In genomic region chr5:58156977-58157701, GRCh38 we compare ENCODE assay signal across 11 cellular contexts.
DNase-seq lines count a peak whose midpoint lies in the region; ATAC-seq and TF ChIP-seq lines count a peak whose summit lies in the region.
"Had no signal": no experiment of that assay in that cellular context is flagged by ENCODE, and none has a peak within 500 bp of the region (broad histone marks: within the 10 kb centered on the region; RNA-seq: fewer than 3 reads in every experiment).

No MANE protein-coding gene starts in this region.

- H2BK5ac ChIP-seq in trophoblast cell (ENCODE audit: low read depth, low read length, poor library complexity) = no peak overlapping the region

- H3K4ac ChIP-seq in trophoblast cell (ENCODE audit: low read depth, low read length) = no peak overlapping the region

- H3K36me3 ChIP-seq in trophoblast cell (ENCODE audit: control insufficient read depth in 1 of 2, insufficient read depth in 2 of 2, low read length in 2 of 2) = no peaks in the 10 kb centered on the region

- H2AFZ ChIP-seq in trophoblast cell (ENCODE audit: insufficient read depth, low read length, poor library complexity) = no peak overlapping the region

- H3K14ac ChIP-seq in trophoblast cell (ENCODE audit: low read length) = no peak overlapping the region

- TF ChIP-seq CTCF in dorsolateral prefrontal cortex (IDR thresholded peaks at IDR 0.05 in 54 of 56, conservative IDR thresholded peaks at IDR 0.05 in 2 of 56; ENCODE audit: low read depth in 1 of 56, partially characterized antibody in 56 of 56) (no peak), GM20000 (IDR thresholded peaks at IDR 0.05; ENCODE audit: extremely low read depth, missing control alignments) (no peak)

- DNase-seq in dorsolateral prefrontal cortex = peak in 9 of 10 donors; percentile 7 to 81 (median 66)
- peak; percentile 61 to 66 for DNase-seq in trophoblast cell
- DNase-seq in GDM1 (lab: John Stamatoyannopoulos, UW) = no peak
- DNase-seq in NCI-H128 (lab: John Stamatoyannopoulos, UW; ENCODE audit: unreplicated experiment) = no peak
- no peak for DNase-seq in NCI-H526 (lab: John Stamatoyannopoulos, UW)
- DNase-seq in GM20000 (ENCODE audit: low spot score) = no peak
- DNase-seq: activated CD4-positive, alpha-beta T cell treated with anti-CD3 and anti-CD28 coated beads, Interleukin-2, amount 50 U/mL, for 1 hour; immature natural killer cell; substantia nigra had no signal

- no peak overlapping the region for H3K23ac ChIP-seq in trophoblast cell (ENCODE audit: low read length)

- no peak overlapping the region for H4K12ac ChIP-seq in trophoblast cell (ENCODE audit: low read depth, low read length)

- ATAC-seq in GM19328 (IDR thresholded peaks at IDR 0.05; ENCODE audit: unreplicated experiment) (peak; percentile 61), HG03565 (IDR thresholded peaks at IDR 0.05; ENCODE audit: unreplicated experiment) (peak; percentile 71)

- H3K27me3 ChIP-seq in dorsolateral prefrontal cortex = no peaks in the 10 kb centered on the region
- no peaks in the 10 kb centered on the region for H3K27me3 ChIP-seq in trophoblast cell (ENCODE audit: insufficient read depth, low read length)

- H3K9me3 ChIP-seq in trophoblast cell (ENCODE audit: insufficient read depth, low read depth, low read length) = peaks cover 3% of the 10 kb centered on the region

- H2BK120ac ChIP-seq in trophoblast cell (ENCODE audit: insufficient read depth, low read length, poor library complexity) = no peak overlapping the region

- peak overlapping the region in 1 of 59 donors; percentile 3 for H3K4me3 ChIP-seq in dorsolateral prefrontal cortex
- H3K4me3 ChIP-seq in trophoblast cell (ENCODE audit: low read depth, low read length) = no peak overlapping the region

- H4K91ac ChIP-seq in trophoblast cell (ENCODE audit: low read depth, low read length) = no peak overlapping the region

- peaks cover 0 to 3% of the 10 kb centered on the region in 2 experiments for H3K4me1 ChIP-seq in trophoblast cell (ENCODE audit: control insufficient read depth in 1 of 2, insufficient read depth in 2 of 2, low read length in 2 of 2)

- intact Hi-C loops in dorsolateral prefrontal cortex (cut with DNase I) = loop anchor here in 1 of 2 donors (5.0 kb wide), 2 partner anchors 295 to 300 kb away; no protein-coding TSS in a partner anchor

- H3K4me2 ChIP-seq in trophoblast cell (ENCODE audit: low read length) = no peak overlapping the region

- H2BK12ac ChIP-seq in trophoblast cell (ENCODE audit: low read length) = no peak overlapping the region

- H3K27ac ChIP-seq in dorsolateral prefrontal cortex (peak overlapping the region in 50 of 59 donors; percentile 0 to 88 (median 61)), trophoblast cell (ENCODE audit: low read depth, low read length) (no peak overlapping the region)

- no peak overlapping the region for H3K18ac ChIP-seq in trophoblast cell (ENCODE audit: low read length)

- no CpG with 5 or more reads among the region's 8 CpGs for WGBS in trophoblast cell (ENCODE audit: extremely low coverage, insufficient coverage, insufficient read length)

- no peaks in the 10 kb centered on the region for H3K79me1 ChIP-seq in trophoblast cell (ENCODE audit: low read length)

- no peak overlapping the region for H3K9ac ChIP-seq in trophoblast cell (ENCODE audit: low read length)

- H3K79me2 ChIP-seq in trophoblast cell (ENCODE audit: control insufficient read depth, insufficient read depth, low read length, poor library complexity) = no peaks in the 10 kb centered on the region

- no peak overlapping the region for H4K8ac ChIP-seq in trophoblast cell (ENCODE audit: low read depth, low read length)

- H2AK5ac ChIP-seq in trophoblast cell (ENCODE audit: low read length) = no peak overlapping the region

Comparison
In these comparisons a context has a peak if more than half of its experiments do, and no peak if none do; other contexts are left out.
1. DNase-seq: peak in dorsolateral prefrontal cortex (9 of 10) and trophoblast cell (2 of 2); none in GDM1 (single experiment), NCI-H128 (single experiment), NCI-H526 (0 of 2) and GM20000 (single experiment).